In genomic region chr11:60913793-60914619, GRCh38 we compare ENCODE assay signal across 8 cellular contexts. TPM values are rescaled to one million over a fixed set of nuclear protein-coding genes. Genes with fewer than 3 reads are reported as not detected.
DNase-seq lines count a peak whose midpoint lies in the region; ATAC-seq, FAIRE-seq and TF ChIP-seq lines count a peak whose summit lies in the region.

TSS of gene TMEM109 (plus strand) at chr11:60914158. CDS start at chr11:60919694, 5,536 bp downstream.

- peak; percentile 91 for DNase-seq in GM10266 (ENCODE audit: extremely low spot score)
- peak; percentile 96 for DNase-seq in NCI-H1417 treated with DMSO at 0.1 percent for 48 hours (lab: John Stamatoyannopoulos, UW)
- peak; percentile 86 to 89 for DNase-seq in SW 1271 (lab: John Stamatoyannopoulos, UW)
- peak; percentile 75 for DNase-seq in activated naive CD8-positive, alpha-beta T cell treated with anti-CD3 and anti-CD28 coated beads, Interleukin-2, amount 50 U/mL, for 16 hours (ENCODE audit: low read depth, low spot score)
- DNase-seq in cardiac muscle cell (ENCODE audit: low read depth in 1 of 2, low spot score in 1 of 2): peak; percentile 92
- peak; percentile 80 to 93 (median 84) for DNase-seq in pancreas
- peak; percentile 86 to 87 for DNase-seq in thyroid gland

- ATAC-seq in HG02678 (IDR thresholded peaks at IDR 0.05; ENCODE audit: unreplicated experiment): peak; percentile 47
- ATAC-seq in pancreas: peak; percentile 81 to 87 (median 86)

- H3K27me3 ChIP-seq in cardiac muscle cell (peaks cover 6% of the 10 kb centered on the region), pancreas (no peaks in the 10 kb centered on the region), thyroid gland (no peaks in the 10 kb centered on the region)

- no peak for FAIRE-seq in pancreas (lab: Jason Lieb, UNC)

- peak within 1 kb of the TSS; percentile 43 for H3K4me3 ChIP-seq in cardiac muscle cell
- peak within 1 kb of the TSS; percentile 62 to 96 (median 70) for H3K4me3 ChIP-seq in pancreas
- H3K4me3 ChIP-seq in thyroid gland (replicated peaks in 1 of 3): peak within 1 kb of the TSS; percentile 11 to 82 (median 21)

- H3K9me3 ChIP-seq in cardiac muscle cell (ENCODE audit: low read depth): no peaks in the 10 kb centered on the region
- no peaks in the 10 kb centered on the region for H3K9me3 ChIP-seq in pancreas
- no peaks in the 10 kb centered on the region for H3K9me3 ChIP-seq in thyroid gland

- TF ChIP-seq CTCF in GM10266 (IDR thresholded peaks at IDR 0.05; ENCODE audit: control insufficient read depth, insufficient read depth, low read depth, missing control alignments): no peak
- no peak for TF ChIP-seq CTCF in cardiac muscle cell (IDR thresholded peaks at IDR 0.05; ENCODE audit: low read depth, low read length)
- no peak for TF ChIP-seq CTCF in pancreas (IDR thresholded peaks at IDR 0.05)
- TF ChIP-seq CTCF in thyroid gland (IDR thresholded peaks at IDR 0.05): peak in 2 of 6 experiments; percentile 9 to 34

- H3K36me3 ChIP-seq in cardiac muscle cell (no peaks in the 10 kb centered on the region), pancreas (no peaks in the 10 kb centered on the region), thyroid gland (no peaks in the 10 kb centered on the region)

- TF ChIP-seq POLR2A in thyroid gland (IDR thresholded peaks at IDR 0.05): peak in 1 of 2 donors; percentile 74

- H3K27ac ChIP-seq in cardiac muscle cell (peak within 1 kb of the TSS; percentile 94), pancreas (peak within 1 kb of the TSS; percentile 74 to 94 (median 82)), thyroid gland (peak within 1 kb of the TSS; percentile 73 to 93 (median 86))

- intact Hi-C loops in pancreas (cut with DNase I) (no loop called here), thyroid gland (cut with DNase I) (loop anchor here (10.0 kb wide), 1 partner anchor 251 kb away; the partner anchor contains the start of gene VPS37C)

- H3K4me1 ChIP-seq in cardiac muscle cell (ENCODE audit: low read depth) (peaks cover 5% of the 10 kb centered on the region), pancreas (peaks cover 0 to 9% (median 9%) of the 10 kb centered on the region in 3 donors), thyroid gland (peaks cover 24 to 41% of the 10 kb centered on the region in 2 donors)

- 0% methylated on average over 67 to 69 of the region's 69 CpGs for WGBS in pancreas, 2 donors
- WGBS in thyroid gland, 2 donors: 0 to 1% methylated on average over 33 to 43 of the region's 69 CpGs

RNA-seq across cellular contexts. Expression of gene TMEM109, which starts in this region (rescaled TPM):
- total RNA-seq in cardiac muscle cell (56.7 and 66.3 TPM in 2 replicates), pancreas (10 to 100 TPM; 35.1 to 51.9 (median 40.0) TPM), thyroid gland (100 to 1,000 TPM in 2 of 4 donors, 10 to 100 TPM in 2; 61.9 to 105 (median 96.0) TPM)
- polyA plus RNA-seq in cardiac muscle cell (77.7 and 109 TPM in 2 replicates), pancreas (10 to 100 TPM; 28.2 to 53.0 TPM)

Comparison
In these comparisons a context has a peak if more than half of its experiments do, and no peak if none do; other contexts are left out.
1. Peak in every context shown above with its lines: DNase-seq, ATAC-seq, H3K4me3 ChIP-seq and H3K27ac ChIP-seq.